In genomic region chr2:201433389-201433995, GRCh38 we compare ENCODE assay signal across 15 cellular contexts. TPM values are rescaled to one million over a fixed set of nuclear protein-coding genes. Genes with fewer than 3 reads are reported as not detected.
DNase-seq lines count a peak whose midpoint lies in the region; ATAC-seq and TF ChIP-seq lines count a peak whose summit lies in the region.
"Had no signal": no experiment of that assay in that cellular context is flagged by ENCODE, and none has a peak within 500 bp of the region (broad histone marks: within the 10 kb centered on the region; RNA-seq: fewer than 3 reads in every experiment).

No MANE protein-coding gene starts in this region.

- peak overlapping the region; percentile 29 to 54 for H3K4me3 Mint-ChIP-seq in effector memory CD8-positive, alpha-beta T cell
- H3K4me3 Mint-ChIP-seq: stimulated activated naive B cell treated with anti-CD40 and anti-IgM and Interleukin-4, amounts not matched to agents 10 μg/mL and 1 μg/mL and 100 μg/mL, for 72 hours had no signal

- no peak overlapping the region for H3K14ac ChIP-seq in mesenchymal stem cell (ENCODE audit: low read length in 2 of 2)

- no peak overlapping the region for H2BK12ac ChIP-seq in mesenchymal stem cell (ENCODE audit: low read length in 2 of 2)

- H3K18ac ChIP-seq in mesenchymal stem cell (ENCODE audit: low read depth in 1 of 2, low read length in 2 of 2): no peak overlapping the region

- intact Hi-C loops in A673 (cut with micrococcal nuclease; ENCODE audit: unreplicated experiment): no loop called here

- H2AFZ ChIP-seq in mesenchymal stem cell (ENCODE audit: low read depth, low read length): no peak overlapping the region

- H3K27ac ChIP-seq in A673 (ENCODE audit: low read depth, low read length, poor library complexity, severe bottlenecking) (peak overlapping the region; percentile 87), mesenchymal stem cell (ENCODE audit: low read length, poor library complexity, severe bottlenecking) (no peak overlapping the region), substantia nigra (ENCODE audit: low read depth, low read length, poor library complexity, severe bottlenecking) (no peak overlapping the region)
- H3K27ac ChIP-seq: BLaER1 had no signal

- peaks cover 0 to 2% of the 10 kb centered on the region in 2 donors for H3K9me3 Mint-ChIP-seq in effector memory CD8-positive, alpha-beta T cell

- CTCF ChIA-PET in A673 (lab: Charles Lee): no interaction called here

- no peaks in the 10 kb centered on the region for H3K9me3 ChIP-seq in A673 (ENCODE audit: low read depth, low read length, poor library complexity, severe bottlenecking)
- H3K9me3 ChIP-seq in mesenchymal stem cell (ENCODE audit: control insufficient read depth, low read length): no peaks in the 10 kb centered on the region
- H3K9me3 ChIP-seq: body of pancreas had no signal

- H2BK5ac ChIP-seq in mesenchymal stem cell (ENCODE audit: low read depth, low read length, poor library complexity, severe bottlenecking): no peak overlapping the region

- H2BK120ac ChIP-seq in mesenchymal stem cell (ENCODE audit: low read depth, low read length): no peak overlapping the region

- no peak overlapping the region for H3K4me2 ChIP-seq in mesenchymal stem cell (ENCODE audit: low read length, poor library complexity, severe bottlenecking)

- no peak overlapping the region for H2BK15ac ChIP-seq in mesenchymal stem cell (ENCODE audit: low read depth, poor library complexity, severe bottlenecking)

- no TSS peak for BruUV-seq in A673 (replicated peaks; lab: Mats Ljungman, UMichigan)

- H3K4me1 ChIP-seq in A673 (ENCODE audit: insufficient read depth, low read length, poor library complexity, severe bottlenecking) (peaks cover 51% of the 10 kb centered on the region), mesenchymal stem cell (ENCODE audit: control insufficient read depth, insufficient read depth, low read depth, low read length) (peaks cover 2% of the 10 kb centered on the region)

- DNase-seq in A673 (ENCODE audit: low spot score) (no peak), OCI-M2 (lab: John Stamatoyannopoulos, UW; ENCODE audit: unreplicated experiment) (peak; percentile 65), mesenchymal stem cell (no peak), SK-N-DZ (ENCODE audit: low spot score) (no peak), substantia nigra (lab: John Stamatoyannopoulos, UW) (no peak)
- DNase-seq in effector memory CD8-positive, alpha-beta T cell: no peak
- DNase-seq: activated CD4-positive, alpha-beta T cell treated with anti-CD3 and anti-CD28 coated beads, Interleukin-2, amount 50 U/mL, for 4 hours; foreskin melanocyte; SHP77; stimulated activated naive B cell treated with anti-CD40 and anti-IgM and Interleukin-4, amounts not matched to agents 10 μg/mL and 1 μg/mL and 100 μg/mL, for 72 hours had no signal

- peaks cover 26 to 43% of the 10 kb centered on the region in 2 donors for H3K4me1 Mint-ChIP-seq in effector memory CD8-positive, alpha-beta T cell (ENCODE audit: low read depth in 2 of 2)

- peak overlapping the region; percentile 44 for H3K9ac ChIP-seq in mesenchymal stem cell (ENCODE audit: low read length)
- H3K9ac ChIP-seq: BLaER1 had no signal

- no peak overlapping the region for H3K4me3 ChIP-seq in A673 (ENCODE audit: low read depth, low read length, poor library complexity, severe bottlenecking)
- peak overlapping the region in 1 of 2 experiments; percentile 5 for H3K4me3 ChIP-seq in mesenchymal stem cell (ENCODE audit: insufficient read depth in 1 of 2, low read depth in 1 of 2, low read length in 2 of 2)
- H3K4me3 ChIP-seq: BLaER1, body of pancreas had no signal

- 56% methylated on average over 10 of the region's 11 CpGs for WGBS in mesenchymal stem cell

- peaks cover 23% of the 10 kb centered on the region for H3K79me1 ChIP-seq in mesenchymal stem cell (replicated peaks; ENCODE audit: low read length, poor library complexity, severe bottlenecking)

- H3K4ac ChIP-seq in mesenchymal stem cell (ENCODE audit: low read depth in 1 of 2, low read length in 2 of 2): no peak overlapping the region

- peak overlapping the region; percentile 70 to 83 for H3K27ac Mint-ChIP-seq in effector memory CD8-positive, alpha-beta T cell
- H3K27ac Mint-ChIP-seq: IgD-negative memory B cell; stimulated activated naive B cell treated with anti-CD40 and anti-IgM and Interleukin-4, amounts not matched to agents 10 μg/mL and 1 μg/mL and 100 μg/mL, for 72 hours had no signal

- POLR2A ChIA-PET in A673 (lab: Charles Lee; ENCODE audit: low non-redundant PET): no interaction called here

- H3K36me3 Mint-ChIP-seq in effector memory CD8-positive, alpha-beta T cell (ENCODE audit: insufficient read depth): no peaks in the 10 kb centered on the region

- ATAC-seq in effector memory CD8-positive, alpha-beta T cell (replicated peaks): no peak
- ATAC-seq in HG03521 (IDR thresholded peaks at IDR 0.05; ENCODE audit: unreplicated experiment): no peak
- no peak for ATAC-seq in HG03135 (IDR thresholded peaks at IDR 0.05; ENCODE audit: unreplicated experiment)
- ATAC-seq: body of pancreas; stimulated activated naive B cell treated with anti-CD40 and anti-IgM and Interleukin-4, amounts not matched to agents 10 μg/mL and 1 μg/mL and 100 μg/mL, for 72 hours had no signal

- no peak overlapping the region for H2AK5ac ChIP-seq in mesenchymal stem cell (ENCODE audit: low read length, severe bottlenecking)

- no peaks in the 10 kb centered on the region for H3K27me3 Mint-ChIP-seq in effector memory CD8-positive, alpha-beta T cell
- H3K27me3 Mint-ChIP-seq: IgD-negative memory B cell; stimulated activated naive B cell treated with anti-CD40 and anti-IgM and Interleukin-4, amounts not matched to agents 10 μg/mL and 1 μg/mL and 100 μg/mL, for 72 hours had no signal

- no peaks in the 10 kb centered on the region for H3K27me3 ChIP-seq in A673 (replicated peaks; ENCODE audit: insufficient read depth, low read depth, low read length, poor library complexity)
- H3K27me3 ChIP-seq in mesenchymal stem cell (ENCODE audit: control insufficient read depth in 1 of 2, insufficient read depth in 1 of 2, low read length in 2 of 2): no peaks in the 10 kb centered on the region
- H3K27me3 ChIP-seq: BLaER1, body of pancreas had no signal

- H3K23ac ChIP-seq in mesenchymal stem cell (ENCODE audit: low read length in 2 of 2): no peak overlapping the region

- H3K36me3 ChIP-seq in A673 (ENCODE audit: insufficient read depth, low read length, poor library complexity, severe bottlenecking): no peaks in the 10 kb centered on the region
- peaks cover 0 to 5% of the 10 kb centered on the region in 2 experiments for H3K36me3 ChIP-seq in mesenchymal stem cell (ENCODE audit: control insufficient read depth in 1 of 2, insufficient read depth in 2 of 2, low read depth in 1 of 2, low read length in 2 of 2)

- TF ChIP-seq CTCF in A673 (conservative IDR thresholded peaks at IDR 0.05; ENCODE audit: low read depth, low read length): no peak

- no peak overlapping the region for H4K91ac ChIP-seq in mesenchymal stem cell (ENCODE audit: low read length)

- H4K8ac ChIP-seq in mesenchymal stem cell (ENCODE audit: low read length): no peak overlapping the region

RNA-seq across cellular contexts. Expression of gene TRAK2, which starts 17.8 kb away (rescaled TPM):
- 30.1 and 31.7 TPM in 2 replicates for total RNA-seq in A673 (2021)
- 22.0 TPM for polyA plus RNA-seq in mesenchymal stem cell (2013, experiment 1 of 2)
- polyA plus RNA-seq in mesenchymal stem cell (2013, experiment 2 of 2): 21.9 TPM
- polyA plus RNA-seq in SK-N-DZ (2014; cell fraction: cytosol; rRNA removed): 8.1 and 10.7 TPM in 2 replicates
- polyA plus RNA-seq in SK-N-DZ (2014; cell fraction: nucleus; rRNA removed): 8.8 and 10.2 TPM in 2 replicates

RNA-seq across cellular contexts. Expression of gene STRADB, which starts 18.0 kb away (rescaled TPM):
- 24.3 and 29.3 TPM in 2 replicates for total RNA-seq in A673 (2021)
- 16.6 TPM for polyA plus RNA-seq in mesenchymal stem cell (2013, experiment 1 of 2)
- polyA plus RNA-seq in mesenchymal stem cell (2013, experiment 2 of 2): 17.7 TPM
- polyA plus RNA-seq in SK-N-DZ (2014; cell fraction: cytosol; rRNA removed): 54.1 and 86.4 TPM in 2 replicates
- polyA plus RNA-seq in SK-N-DZ (2014; cell fraction: nucleus; rRNA removed): 43.1 and 61.7 TPM in 2 replicates
